29 cellular contexts compared by ENCODE assay signal in the genomic region with DNA sequence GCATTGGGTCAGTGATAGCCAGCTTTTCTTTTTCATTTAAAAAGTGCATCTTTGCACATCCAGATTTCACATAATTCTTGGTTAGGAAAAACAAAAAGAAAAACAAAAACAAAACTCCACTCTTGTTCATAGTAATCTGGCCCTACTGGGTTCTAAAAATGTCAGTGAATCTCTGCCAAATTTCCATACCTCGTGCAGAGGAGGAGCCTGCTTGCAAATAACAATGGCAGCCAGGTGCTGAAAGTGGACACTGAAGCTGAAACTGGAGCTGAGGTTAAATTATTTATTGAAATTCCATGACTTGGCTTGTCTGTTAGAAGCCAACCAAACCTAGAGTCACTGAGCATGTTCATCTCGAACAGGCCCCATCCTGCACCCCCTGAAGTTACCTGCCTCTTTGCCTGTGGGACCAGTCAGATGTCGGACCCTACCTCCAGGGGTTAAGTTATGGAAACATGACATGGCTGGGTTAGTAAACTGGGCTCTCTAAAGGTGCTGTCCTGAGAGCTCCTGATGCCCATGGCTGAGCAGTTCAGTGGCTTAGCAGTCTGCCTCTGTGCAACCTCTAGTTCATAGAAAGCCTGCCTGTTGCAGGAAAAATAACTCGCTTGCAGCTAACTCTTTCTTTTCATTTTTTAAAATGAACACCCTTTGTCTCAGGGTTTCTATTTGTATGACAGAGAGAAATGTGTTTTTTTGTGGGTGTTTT. TPM values are rescaled to one million over a fixed set of nuclear protein-coding genes. Genes with fewer than 3 reads are reported as not detected.
DNase-seq lines count a peak whose midpoint lies in the region; ATAC-seq and TF ChIP-seq lines count a peak whose summit lies in the region.
"Had no signal": no experiment of that assay in that cellular context is flagged by ENCODE, and none has a peak within 500 bp of the region (broad histone marks: within the 10 kb centered on the region; RNA-seq: fewer than 3 reads in every experiment).

No MANE protein-coding gene starts in this region.

- H3K14ac ChIP-seq in neuronal stem cell (ENCODE audit: low read length), result peak overlapping the region; percentile 73

- H3K4me2 ChIP-seq in neuronal stem cell (ENCODE audit: insufficient read depth, low read length, poor library complexity, severe bottlenecking), result no peak overlapping the region
- H3K4me2 ChIP-seq: PC-9 had no signal

- H2BK12ac ChIP-seq in neuronal stem cell (ENCODE audit: low read length), result no peak overlapping the region

- H2AFZ ChIP-seq in neuronal stem cell (ENCODE audit: low read length), result no peak overlapping the region
- H2AFZ ChIP-seq: PC-9 had no signal

- H3K27ac ChIP-seq in neuronal stem cell (replicated peaks; ENCODE audit: low read length), result no peak overlapping the region
- H3K27ac ChIP-seq in uterus, result no peak overlapping the region
- H3K27ac ChIP-seq: HL-60, PC-9 had no signal

- no peak overlapping the region for H4K8ac ChIP-seq in neuronal stem cell (ENCODE audit: low read depth, low read length)

- no CpG with 5 or more reads among the region's 4 CpGs for WGBS in neuronal stem cell (ENCODE audit: extremely low coverage in 2 of 2, insufficient read length in 2 of 2, insufficient replicate concordance in 1 of 2), 2 donors

- H3K4ac ChIP-seq in neuronal stem cell (ENCODE audit: low read length), result no peak overlapping the region

- no peak overlapping the region for H2AK5ac ChIP-seq in neuronal stem cell (ENCODE audit: low read depth, low read length)

- H2BK5ac ChIP-seq in neuronal stem cell (ENCODE audit: low read length), result no peak overlapping the region

- no peak overlapping the region for H2BK15ac ChIP-seq in neuronal stem cell (ENCODE audit: low read length)

- peak; percentile 40 for ATAC-seq in Right ventricle myocardium superior (ENCODE audit: poor library complexity)
- ATAC-seq: HCT116 had no signal

- no peaks in the 10 kb centered on the region for H3K36me3 ChIP-seq in NT2/D1 (ENCODE audit: insufficient read depth, insufficient read length, low read length)
- H3K36me3 ChIP-seq in neuronal stem cell (replicated peaks in 1 of 2; ENCODE audit: control insufficient read depth in 2 of 2, insufficient read depth in 2 of 2, low read length in 2 of 2), result no peaks in the 10 kb centered on the region
- H3K36me3 ChIP-seq in uterus, result no peaks in the 10 kb centered on the region

- H3K27me3 ChIP-seq in NT2/D1 (ENCODE audit: insufficient read depth, insufficient read length), result no peaks in the 10 kb centered on the region
- no peaks in the 10 kb centered on the region for H3K27me3 ChIP-seq in neuronal stem cell (ENCODE audit: control insufficient read depth in 3 of 3, insufficient read depth in 3 of 3, low read depth in 1 of 3, low read length in 3 of 3)
- no peaks in the 10 kb centered on the region for H3K27me3 ChIP-seq in uterus

- intact Hi-C loops in Right ventricle myocardium superior (cut with DNase I) (no loop called here), cardiac septum (cut with DNase I) (loop anchor here (5.0 kb wide), 1 partner anchor 39 kb away; no protein-coding TSS in a partner anchor), uterus (cut with DNase I; ENCODE audit: low total_unique reads) (no loop called here)

- H3K9me3 ChIP-seq in NT2/D1 (ENCODE audit: insufficient read depth, low read length) (0 out of 2 replicates have a peak, but pooled peaks cover 5% of the 10 kb centered on the region), neuronal stem cell (replicated peaks in 1 of 2; ENCODE audit: control insufficient read depth in 2 of 2, insufficient read depth in 1 of 2, low read depth in 1 of 2, low read length in 2 of 2) (peaks cover 0 to 3% of the 10 kb centered on the region in 2 donors), uterus (no peaks in the 10 kb centered on the region)

- no peaks in the 10 kb centered on the region for H3K79me1 ChIP-seq in neuronal stem cell (ENCODE audit: low read depth, low read length)

- no peak overlapping the region for H2BK120ac ChIP-seq in neuronal stem cell (ENCODE audit: low read depth, low read length)

- DNase-seq in Right ventricle myocardium superior, result no peak
- DNase-seq in cardiac septum (ENCODE audit: low spot score), result no peak
- no peak for DNase-seq in NT2/D1 (ENCODE audit: low read depth, low spot score)
- no peak for DNase-seq in neuronal stem cell (ENCODE audit: low spot score)
- no peak for DNase-seq in uterus
- DNase-seq in NCI-H774 (lab: John Stamatoyannopoulos, UW), result no peak
- no peak for DNase-seq in retina
- DNase-seq: Calu3; DMS79 treated with DMSO at 0.1 percent for 48 hours; GF-D8; Karpas-422; NCI-H1092; NCI-H1417 treated with DMSO at 0.1 percent for 48 hours; NCI-H187; NCI-H2081 treated with DMSO at 0.1 percent for 48 hours; NCI-H2171; NCI-H226; NCI-H510A; NCI-H69; NK-92 treated with Interleukin-12 subunit alpha and Interleukin-12 subunit beta, amount 100 ng/mL, for 24 hours; PC-9; SHP77 had no signal

- H4K91ac ChIP-seq in neuronal stem cell (ENCODE audit: low read depth, low read length, poor library complexity), result no peak overlapping the region

- no peak for TF ChIP-seq CTCF in uterus (IDR thresholded peaks at IDR 0.05)

- TF ChIP-seq POLR2A in uterus (IDR thresholded peaks at IDR 0.05), result no peak

- H3K9ac ChIP-seq in NT2/D1 (ENCODE audit: insufficient read length, low read depth) (peak overlapping the region; percentile 32), neuronal stem cell (ENCODE audit: low read depth, low read length, poor library complexity) (no peak overlapping the region)

- no peaks in the 10 kb centered on the region for H3K4me1 ChIP-seq in NT2/D1 (ENCODE audit: insufficient read depth, insufficient read length)
- peaks cover 0 to 3% of the 10 kb centered on the region in 2 donors for H3K4me1 ChIP-seq in neuronal stem cell (ENCODE audit: control insufficient read depth in 2 of 2, insufficient read depth in 1 of 2, low read depth in 1 of 2, low read length in 2 of 2)
- H3K4me1 ChIP-seq in uterus, result no peaks in the 10 kb centered on the region

- H3K4me3 ChIP-seq in NT2/D1 (ENCODE audit: insufficient read length, low read depth) (no peak overlapping the region), neuronal stem cell (ENCODE audit: low read length in 2 of 2) (no peak overlapping the region), uterus (no peak overlapping the region)
- H3K4me3 ChIP-seq: PC-9 had no signal

- H3K18ac ChIP-seq in neuronal stem cell (ENCODE audit: low read length), result no peak overlapping the region

- H3K23ac ChIP-seq in neuronal stem cell (ENCODE audit: low read depth, low read length, poor library complexity), result no peak overlapping the region

RNA-seq across cellular contexts. Expression of a gene that starts 42.7 kb away (rescaled TPM):
- total RNA-seq in Right ventricle myocardium superior, result 279 TPM
- 376 TPM for total RNA-seq in cardiac septum
- polyA plus RNA-seq in neuronal stem cell (2013, experiment 1 of 2), result 0.14 TPM
- polyA plus RNA-seq in neuronal stem cell (2013, experiment 2 of 2), result 0.18 TPM
- total RNA-seq in uterus, result 1 to 10 TPM in 3 of 4 donors, under 1 TPM in 1; under 0.01 to 5.1 (median 1.5) TPM
- total RNA-seq: A172, H4, RPMI7951, SK-MEL-5 had no signal
- polyA plus RNA-seq: BJ had no signal

Comparison
In these comparisons a context has a peak if more than half of its experiments do, and no peak if none do; other contexts are left out.
1. RNA of a gene that starts 42.7 kb away (total RNA-seq): 376 TPM in cardiac septum (single experiment) and 279 TPM in Right ventricle myocardium superior (single experiment); under 0.01 to 5.1 TPM in uterus; every median in the first group is over 10 times any median in the second.